In genomic region chr2:67986258-67986657, GRCh38 we compare ENCODE assay signal across 33 cellular contexts.
"Had no signal": no experiment of that assay in that cellular context is flagged by ENCODE, and none has a peak within 500 bp of the region (broad histone marks: within the 10 kb centered on the region; RNA-seq: fewer than 3 reads in every experiment).

No MANE protein-coding gene starts in this region.

- ATAC-seq: activated CD4-positive, alpha-beta T cell treated with anti-CD3 and anti-CD28 coated beads for 36 hours; activated CD4-positive, CD25-positive, alpha-beta regulatory T cell treated with anti-CD3 and anti-CD28 coated beads, Interleukin-2, amount 50 U/mL, for 24 hours; activated CD8-positive, alpha-beta memory T cell treated with anti-CD3 and anti-CD28 coated beads, Interleukin-2, amount 10 ng/mL, durations not matched to agents 7 days and 5 days; activated CD8-positive, alpha-beta T cell treated with anti-CD3 and anti-CD28 coated beads, Interleukin-2, amount 10 ng/mL, durations not matched to agents 7 days and 5 days; activated naive CD8-positive, alpha-beta T cell treated with anti-CD3 and anti-CD28 coated beads, Interleukin-2, amount 50 U/mL, for 24 hours; WTC11 had no signal

- DNase-seq: activated CD4-positive, alpha-beta memory T cell treated with anti-CD3 and anti-CD28 coated beads, Interleukin-2, amount 10 ng/mL, durations not matched to agents 7 days and 5 days; activated CD4-positive, alpha-beta T cell treated with anti-CD3 and anti-CD28 coated beads for 1 hour; activated CD4-positive, alpha-beta T cell treated with anti-CD3 and anti-CD28 coated beads for 36 hours; activated CD4-positive, alpha-beta T cell treated with anti-CD3 and anti-CD28 coated beads for 48 hours; activated CD4-positive, alpha-beta T cell treated with anti-CD3 and anti-CD28 coated beads, Interleukin-2, amount 10 ng/mL, durations not matched to agents 7 days and 5 days; activated CD4-positive, alpha-beta T cell treated with anti-CD3 and anti-CD28 coated beads, Interleukin-2, amount 50 U/mL, for 48 hours; activated CD4-positive, CD25-positive, alpha-beta regulatory T cell; activated CD8-positive, alpha-beta memory T cell treated with anti-CD3 and anti-CD28 coated beads for 24 hours; activated CD8-positive, alpha-beta memory T cell treated with anti-CD3 and anti-CD28 coated beads, Interleukin-2, amount 10 ng/mL, durations not matched to agents 7 days and 5 days; activated CD8-positive, alpha-beta memory T cell treated with anti-CD3 and anti-CD28 coated beads, Interleukin-2, amount 50 U/mL, for 48 hours; activated CD8-positive, alpha-beta T cell treated with anti-CD3 and anti-CD28 coated beads, Interleukin-2, amount 10 ng/mL, durations not matched to agents 7 days and 5 days; activated effector memory CD4-positive, alpha-beta T cell treated with Interleukin-2 at 50 U/mL for 16 hours; activated gamma-delta T cell; activated naive CD4-positive, alpha-beta T cell treated with anti-CD3 and anti-CD28 coated beads, Interleukin-2, amount 10 ng/mL, durations not matched to agents 7 days and 5 days; activated naive CD4-positive, alpha-beta T cell treated with Interleukin-2 at 50 U/mL for 16 hours; activated naive CD8-positive, alpha-beta T cell treated with anti-CD3 and anti-CD28 coated beads, Interleukin-2, amount 10 ng/mL, durations not matched to agents 7 days and 5 days; activated naive CD8-positive, alpha-beta T cell treated with anti-CD3 and anti-CD28 coated beads, Interleukin-2, amount 50 U/mL, for 24 hours; activated T-cell treated with anti-CD3 and anti-CD28 coated beads, Interleukin-2, amount 50 U/mL, for 24 hours; activated T-cell treated with anti-CD3 and anti-CD28 coated beads, Interleukin-2, amount 50 U/mL, for 48 hours; amygdala; anterior cingulate cortex; caudate nucleus; cerebellar nuclear complex; T-helper 1 cell; T-helper 2 cell; T-helper 9 cell; WERI-Rb-1 had no signal

- H3K36me3 ChIP-seq: ascending aorta, cardiac muscle cell, WERI-Rb-1 had no signal

- H3K4me3 ChIP-seq: ascending aorta, cardiac muscle cell had no signal

- FAIRE-seq: bronchial epithelial cell, TTC549 had no signal

- H3K9me3 ChIP-seq: ascending aorta had no signal

- H3K27ac ChIP-seq: ascending aorta, cardiac muscle cell, WERI-Rb-1 had no signal

- H3K4me1 ChIP-seq: ascending aorta had no signal

- H3K27me3 ChIP-seq: ascending aorta, cardiac muscle cell had no signal
